Comparison of ENCODE assay signal across 20 cellular contexts in genomic region chr11:124122123-124122522, GRCh38.
"Had no signal": no experiment of that assay in that cellular context is flagged by ENCODE, and none has a peak within 500 bp of the region (broad histone marks: within the 10 kb centered on the region; RNA-seq: fewer than 3 reads in every experiment).

No MANE protein-coding gene starts in this region.

- H3K9ac ChIP-seq: neural progenitor cell had no signal

- H3K9me3 ChIP-seq: esophagus muscularis mucosa, mucosa of descending colon, ovary, right atrium auricular region, sigmoid colon, thoracic aorta, transverse colon had no signal

- H3K27ac ChIP-seq: coronary artery, esophagus muscularis mucosa, foreskin keratinocyte, left ventricle myocardium inferior, neural progenitor cell, ovary, right atrium auricular region, sigmoid colon, stomach, thoracic aorta, transverse colon had no signal

- H3K4me3 Mint-ChIP-seq: immature natural killer cell; natural killer cell treated with Interleukin-12 subunit alpha and Interleukin-12 subunit beta and Interleukin-15 and Interleukin-18, amount 100 ng/mL, for 72 hours; neural progenitor cell had no signal

- H3K27me3 ChIP-seq: esophagus muscularis mucosa, foreskin keratinocyte, neural progenitor cell, ovary, right atrium auricular region, sigmoid colon, stomach, transverse colon had no signal

- H3K27ac Mint-ChIP-seq: immature natural killer cell, neural progenitor cell had no signal

- ATAC-seq: foreskin keratinocyte; mucosa of descending colon; natural killer cell treated with Interleukin-12 subunit alpha and Interleukin-12 subunit beta and Interleukin-15 and Interleukin-18, amount 100 ng/mL, for 72 hours had no signal

- H3K4me3 ChIP-seq: coronary artery, esophagus muscularis mucosa, left ventricle myocardium inferior, mucosa of descending colon, neural progenitor cell, ovary, right atrium auricular region, sigmoid colon, stomach, thoracic aorta, transverse colon had no signal

- H3K4me1 ChIP-seq: esophagus muscularis mucosa, foreskin keratinocyte, neural progenitor cell, right atrium auricular region, sigmoid colon, transverse colon had no signal

- DNase-seq: effector CD8-positive, alpha-beta T cell; foreskin keratinocyte; immature natural killer cell; left ventricle myocardium inferior; mucosa of descending colon; nucleus accumbens; ovary; sigmoid colon; small intestine; stimulated activated CD4-positive, alpha-beta T cell treated with anti-CD3 and anti-CD28 coated beads, Interleukin-12 subunit alpha, Interleukin-12 subunit beta, amount 100 ng/mL, for 4 hours; stimulated activated naive CD4-positive, alpha-beta T cell; stomach; substantia nigra; transverse colon had no signal

- H2AFZ ChIP-seq: neural progenitor cell had no signal

- H3K9me3 Mint-ChIP-seq: immature natural killer cell; natural killer cell treated with Interleukin-12 subunit alpha and Interleukin-12 subunit beta and Interleukin-15 and Interleukin-18, amount 100 ng/mL, for 72 hours; neural progenitor cell had no signal

- H3K4me2 ChIP-seq: neural progenitor cell had no signal

- H3K27me3 Mint-ChIP-seq: natural killer cell treated with Interleukin-12 subunit alpha and Interleukin-12 subunit beta and Interleukin-15 and Interleukin-18, amount 100 ng/mL, for 72 hours had no signal

- H3K36me3 ChIP-seq: ovary had no signal
